ENCODE assay signal across 8 cellular contexts in the genomic region with DNA sequence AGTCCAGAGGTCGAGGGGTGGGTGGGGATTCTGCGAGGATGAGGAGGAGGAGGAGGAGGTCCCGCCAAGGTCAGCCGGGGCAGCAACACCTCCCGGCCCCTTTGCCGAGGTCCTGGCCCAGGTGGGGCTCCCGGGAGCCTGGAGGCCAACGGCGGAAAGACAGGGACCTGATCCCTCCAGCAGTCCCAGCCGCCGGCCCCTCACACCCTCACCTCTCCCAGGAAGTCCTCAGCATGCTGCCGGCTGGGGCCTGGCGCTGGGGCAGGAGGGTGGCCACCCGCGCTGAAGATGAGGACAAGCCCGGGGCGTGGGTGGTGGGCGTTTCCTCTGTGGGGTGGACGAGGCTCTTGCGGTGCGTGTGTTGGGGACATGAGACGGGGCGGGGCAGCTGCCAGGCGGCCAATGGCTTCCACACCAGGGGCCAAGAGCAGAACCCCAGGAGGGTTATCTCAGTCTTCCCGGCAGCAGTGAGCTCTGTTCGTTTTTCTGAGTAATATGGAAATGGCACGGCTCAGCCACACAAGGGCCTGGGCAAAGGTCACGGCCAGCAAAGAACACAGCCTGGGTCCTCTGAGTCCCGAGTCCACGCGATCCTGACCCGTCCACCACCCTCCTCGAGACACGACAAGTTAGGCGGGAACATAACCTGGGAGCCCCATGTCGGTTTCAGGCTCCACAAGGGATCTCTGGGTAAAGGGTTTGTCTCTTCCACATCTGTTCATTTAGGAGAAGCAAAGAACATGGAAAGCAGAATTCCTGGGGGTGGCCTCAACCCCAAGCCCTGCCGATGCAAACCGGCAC.
DNase-seq lines count a peak whose midpoint lies in the region; ATAC-seq, FAIRE-seq and TF ChIP-seq lines count a peak whose summit lies in the region.

No MANE protein-coding gene starts in this region.

- peak overlapping the region; percentile 99 for H3K27ac Mint-ChIP-seq in activated naive CD8-positive, alpha-beta T cell treated with anti-CD3 and anti-CD28 coated beads, Interleukin-2, amount 50 U/mL, for 24 hours
- peak overlapping the region; percentile 97 to 100 for H3K27ac Mint-ChIP-seq in natural killer cell treated with Interleukin-12 subunit alpha and Interleukin-12 subunit beta and Interleukin-15 and Interleukin-18, amount 100 ng/mL, for 72 hours

- peaks cover 75% of the 10 kb centered on the region for H3K4me1 Mint-ChIP-seq in activated naive CD8-positive, alpha-beta T cell treated with anti-CD3 and anti-CD28 coated beads, Interleukin-2, amount 50 U/mL, for 24 hours
- peaks cover 40 to 51% of the 10 kb centered on the region in 2 donors for H3K4me1 Mint-ChIP-seq in natural killer cell treated with Interleukin-12 subunit alpha and Interleukin-12 subunit beta and Interleukin-15 and Interleukin-18, amount 100 ng/mL, for 72 hours (ENCODE audit: low read depth in 2 of 2)

- H3K27me3 Mint-ChIP-seq in activated naive CD8-positive, alpha-beta T cell treated with anti-CD3 and anti-CD28 coated beads, Interleukin-2, amount 50 U/mL, for 24 hours: no peaks in the 10 kb centered on the region
- H3K27me3 Mint-ChIP-seq in natural killer cell treated with Interleukin-12 subunit alpha and Interleukin-12 subunit beta and Interleukin-15 and Interleukin-18, amount 100 ng/mL, for 72 hours: no peaks in the 10 kb centered on the region

- TF ChIP-seq CTCF in lower leg skin (IDR thresholded peaks at IDR 0.05): no peak

- no peak for TF ChIP-seq POLR2A in lower leg skin (IDR thresholded peaks at IDR 0.05)

- H3K36me3 Mint-ChIP-seq in activated naive CD8-positive, alpha-beta T cell treated with anti-CD3 and anti-CD28 coated beads, Interleukin-2, amount 50 U/mL, for 24 hours (ENCODE audit: low read depth): peaks cover 43% of the 10 kb centered on the region
- no peaks in the 10 kb centered on the region for H3K36me3 Mint-ChIP-seq in natural killer cell treated with Interleukin-12 subunit alpha and Interleukin-12 subunit beta and Interleukin-15 and Interleukin-18, amount 100 ng/mL, for 72 hours

- intact Hi-C loops in lower leg skin (cut with DNase I; ENCODE audit: low total_unique reads): no loop called here

- no peak overlapping the region for H3K4me3 ChIP-seq in lower leg skin (ENCODE audit: low read depth, poor library complexity, severe bottlenecking)

- WGBS in lower leg skin, 2 donors: 66 to 67% methylated on average over 38 of the region's 38 CpGs

- peak; percentile 86 for DNase-seq in activated effector memory CD4-positive, alpha-beta T cell treated with anti-CD3 and anti-CD28 coated beads, Interleukin-2, amount 50 U/mL, for 16 hours
- no peak for DNase-seq in activated effector memory CD4-positive, alpha-beta T cell treated with Interleukin-2 at 50 U/mL for 16 hours
- DNase-seq in activated naive CD8-positive, alpha-beta T cell treated with anti-CD3 and anti-CD28 coated beads, Interleukin-2, amount 50 U/mL, for 24 hours: peak; percentile 77
- peak; percentile 85 for DNase-seq in natural killer cell treated with Interleukin-12 subunit alpha and Interleukin-12 subunit beta and Interleukin-15 and Interleukin-18, amount 100 ng/mL, for 72 hours (ENCODE audit: low spot score)
- DNase-seq in urothelium cell line (ENCODE audit: low spot score) (peak; percentile 58), lower leg skin (ENCODE audit: low spot score in 2 of 2) (no peak), Ammon's horn (ENCODE audit: low spot score) (no peak)

- H3K4me3 Mint-ChIP-seq in activated naive CD8-positive, alpha-beta T cell treated with anti-CD3 and anti-CD28 coated beads, Interleukin-2, amount 50 U/mL, for 24 hours: peak overlapping the region; percentile 90
- H3K4me3 Mint-ChIP-seq in natural killer cell treated with Interleukin-12 subunit alpha and Interleukin-12 subunit beta and Interleukin-15 and Interleukin-18, amount 100 ng/mL, for 72 hours: peak overlapping the region; percentile 88

- ATAC-seq in activated naive CD8-positive, alpha-beta T cell treated with anti-CD3 and anti-CD28 coated beads, Interleukin-2, amount 50 U/mL, for 24 hours: peak; percentile 11
- peak; percentile 2 to 3 for ATAC-seq in natural killer cell treated with Interleukin-12 subunit alpha and Interleukin-12 subunit beta and Interleukin-15 and Interleukin-18, amount 100 ng/mL, for 72 hours
- no peak for ATAC-seq in GM18873 (IDR thresholded peaks at IDR 0.05; ENCODE audit: low FRiP score, unreplicated experiment)

- FAIRE-seq in urothelium cell line (lab: Jason Lieb, UNC): no peak

- H3K9me3 Mint-ChIP-seq in activated naive CD8-positive, alpha-beta T cell treated with anti-CD3 and anti-CD28 coated beads, Interleukin-2, amount 50 U/mL, for 24 hours: no peaks in the 10 kb centered on the region
- H3K9me3 Mint-ChIP-seq in natural killer cell treated with Interleukin-12 subunit alpha and Interleukin-12 subunit beta and Interleukin-15 and Interleukin-18, amount 100 ng/mL, for 72 hours: no peaks in the 10 kb centered on the region

Comparison
In these comparisons a context has a peak if more than half of its experiments do, and no peak if none do; other contexts are left out.
1. DNase-seq: peak in activated effector memory CD4-positive, alpha-beta T cell treated with anti-CD3 and anti-CD28 coated beads, Interleukin-2, amount 50 U/mL, for 16 hours (single experiment), activated naive CD8-positive, alpha-beta T cell treated with anti-CD3 and anti-CD28 coated beads, Interleukin-2, amount 50 U/mL, for 24 hours (single experiment), natural killer cell treated with Interleukin-12 subunit alpha and Interleukin-12 subunit beta and Interleukin-15 and Interleukin-18, amount 100 ng/mL, for 72 hours (single experiment) and urothelium cell line (single experiment); none in activated effector memory CD4-positive, alpha-beta T cell treated with Interleukin-2 at 50 U/mL for 16 hours (single experiment), lower leg skin (0 of 2) and Ammon's horn (single experiment).